ENCODE assay signal across 8 cellular contexts in the genomic region with DNA sequence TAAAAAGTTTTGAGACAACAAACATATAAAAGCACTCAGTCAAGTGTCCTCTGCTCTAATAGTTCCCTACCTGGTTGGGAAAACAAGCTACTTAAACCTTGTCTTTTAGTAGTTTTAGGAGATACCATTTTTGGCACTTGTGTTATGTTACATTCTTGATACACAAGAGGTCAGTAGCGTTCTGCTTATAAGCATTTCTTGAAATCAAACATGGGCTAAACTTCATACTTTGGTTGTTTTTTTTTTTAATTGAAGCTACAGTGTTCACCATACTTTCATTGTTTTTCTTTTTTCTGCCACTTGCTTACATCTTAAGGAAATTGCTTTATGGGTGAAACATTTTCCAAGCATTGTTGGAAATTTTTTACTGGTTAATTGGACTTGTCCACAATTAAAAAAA. TPM values are rescaled to one million over a fixed set of nuclear protein-coding genes. Genes with fewer than 3 reads are reported as not detected.
DNase-seq lines count a peak whose midpoint lies in the region; ATAC-seq, FAIRE-seq and TF ChIP-seq lines count a peak whose summit lies in the region.

No MANE protein-coding gene starts in this region.

- no peaks in the 10 kb centered on the region for H3K4me1 ChIP-seq in K562 (replicated peaks in 1 of 2; ENCODE audit: control insufficient read depth in 2 of 2, insufficient read depth in 2 of 2, low read length in 2 of 2)

- H3K36me3 ChIP-seq in K562 (ENCODE audit: control insufficient read depth, insufficient read depth, low read length): peaks cover 5% of the 10 kb centered on the region; the same call in 2 of the 3 replicates

- TF ChIP-seq RAD21 in K562 (CRISPR knock-in tag; conservative IDR thresholded peaks at IDR 0.05 in 1 of 2, IDR thresholded peaks at IDR 0.05 in 1 of 2): peak in 1 of 2 experiments; percentile 4; a peak in 1 of 4 replicates

- H3K4me1 Mint-ChIP-seq in activated T-cell treated with anti-CD3 and anti-CD28 coated beads, Interleukin-2, amount 50 U/mL, for 72 hours (ENCODE audit: low read depth): no peaks in the 10 kb centered on the region
- H3K4me1 Mint-ChIP-seq in activated T-cell treated with anti-CD3 and anti-CD28 coated beads, Interleukin-2, amount 50 U/mL, for 4 hours (ENCODE audit: low read depth): peaks cover 5% of the 10 kb centered on the region

- H3K36me3 Mint-ChIP-seq in activated T-cell treated with anti-CD3 and anti-CD28 coated beads, Interleukin-2, amount 50 U/mL, for 72 hours (ENCODE audit: insufficient read depth in 2 of 2): peaks cover 0 to 7% of the 10 kb centered on the region in 2 donors
- peaks cover 12% of the 10 kb centered on the region for H3K36me3 Mint-ChIP-seq in activated T-cell treated with anti-CD3 and anti-CD28 coated beads, Interleukin-2, amount 50 U/mL, for 4 hours (ENCODE audit: insufficient read depth)

- no peak overlapping the region for H3K9ac ChIP-seq in K562 (ENCODE audit: insufficient read depth in 1 of 2, low read depth in 2 of 2, low read length in 2 of 2)

- no peak for TF ChIP-seq POLR2A in K562 (conservative IDR thresholded peaks at IDR 0.05)

- no peaks in the 10 kb centered on the region for H4K20me1 ChIP-seq in K562 (replicated peaks; ENCODE audit: control insufficient read depth, insufficient read depth, low read length)

- no peaks in the 10 kb centered on the region for H3K27me3 Mint-ChIP-seq in activated T-cell treated with anti-CD3 and anti-CD28 coated beads, Interleukin-2, amount 50 U/mL, for 72 hours (ENCODE audit: low read depth)
- H3K27me3 Mint-ChIP-seq in activated T-cell treated with anti-CD3 and anti-CD28 coated beads, Interleukin-2, amount 50 U/mL, for 4 hours (ENCODE audit: low read depth): no peaks in the 10 kb centered on the region

- TF ChIP-seq EP300 in K562 (IDR thresholded peaks at IDR 0.05; ENCODE audit: low read length): no peak

- no peaks in the 10 kb centered on the region for H3K27me3 ChIP-seq in K562 (ENCODE audit: control insufficient read depth in 2 of 2, insufficient read depth in 2 of 2, low read length in 2 of 2)

- in situ Hi-C loops in K562 (cut with MboI): no loop called here

- no peaks in the 10 kb centered on the region for H3K9me3 ChIP-seq in K562 (replicated peaks; ENCODE audit: control insufficient read depth, insufficient read depth, low read depth, low read length)

- intact Hi-C loops in K562 (cut with micrococcal nuclease): loop anchor here (10.0 kb wide), 2 partner anchors 214 to 564 kb away; no protein-coding TSS in a partner anchor

- H3K4me3 Mint-ChIP-seq in activated T-cell treated with anti-CD3 and anti-CD28 coated beads, Interleukin-2, amount 50 U/mL, for 72 hours: no peak overlapping the region
- no peak overlapping the region for H3K4me3 Mint-ChIP-seq in activated T-cell treated with anti-CD3 and anti-CD28 coated beads, Interleukin-2, amount 50 U/mL, for 4 hours

- H2AFZ ChIP-seq in K562 (ENCODE audit: low read depth, low read length): no peak overlapping the region

- no peak overlapping the region for H3K4me2 ChIP-seq in K562 (ENCODE audit: insufficient read depth, low read length)

- DNase-seq in activated T-cell treated with anti-CD3 and anti-CD28 coated beads, Interleukin-2, amount 50 U/mL, for 72 hours: no peak
- DNase-seq in activated T-cell treated with anti-CD3 and anti-CD28 coated beads, Interleukin-2, amount 50 U/mL, for 4 hours: no peak
- peak; percentile 6 for DNase-seq in NCI-H1694 (lab: John Stamatoyannopoulos, UW)
- DNase-seq in K562 (ENCODE audit: extremely low read depth in 1 of 4, low spot score in 3 of 4): peak in 1 of 4 experiments; percentile 15
- peak; percentile 41 for DNase-seq in midbrain (lab: John Stamatoyannopoulos, UW)
- DNase-seq in activated T-cell treated with anti-CD3 and anti-CD28 coated beads, Interleukin-2, amount 50 U/mL, for 48 hours: no peak
- no peak for DNase-seq in activated gamma-delta T cell treated with Interleukin-2 at 50 U/mL for 16 hours

- H3K27ac Mint-ChIP-seq in activated T-cell treated with anti-CD3 and anti-CD28 coated beads, Interleukin-2, amount 50 U/mL, for 72 hours: no peak overlapping the region

- peaks cover 2 to 3% of the 10 kb centered on the region in 2 donors for H3K9me3 Mint-ChIP-seq in activated T-cell treated with anti-CD3 and anti-CD28 coated beads, Interleukin-2, amount 50 U/mL, for 72 hours
- peaks cover 4% of the 10 kb centered on the region for H3K9me3 Mint-ChIP-seq in activated T-cell treated with anti-CD3 and anti-CD28 coated beads, Interleukin-2, amount 50 U/mL, for 4 hours

- CTCF ChIA-PET in K562 (lab: Yijun Ruan, JAX; ENCODE audit: low intra/inter-chr PET ratio): no interaction called here

- POLR2A ChIA-PET in K562 (lab: Yijun Ruan, JAX): no interaction called here

- peak; percentile 29 to 41 for ATAC-seq in activated T-cell treated with anti-CD3 and anti-CD28 coated beads, Interleukin-2, amount 50 U/mL, for 72 hours (replicated peaks in 1 of 2)
- no peak for ATAC-seq in activated T-cell treated with anti-CD3 and anti-CD28 coated beads, Interleukin-2, amount 50 U/mL, for 4 hours
- ATAC-seq in K562 (0 out of 3 replicates have a peak, but pooled peaks have one; percentile 37), HG02884 (IDR thresholded peaks at IDR 0.05; ENCODE audit: unreplicated experiment) (no peak)

- no peak overlapping the region for H3K27ac ChIP-seq in K562 (ENCODE audit: extremely low read depth, low read depth, low read length)

- 25% methylated on average over 1 of the region's 1 CpG for WGBS in K562 (ENCODE audit: insufficient coverage, low coverage, missing lambda C conversion rate)

- no peaks in the 10 kb centered on the region for H3K9me1 ChIP-seq in K562 (ENCODE audit: control insufficient read depth, insufficient read depth, low read length)

- BruUV-seq in K562 (replicated peaks; lab: Mats Ljungman, UMichigan): no TSS peak

- H3K79me2 ChIP-seq in K562 (ENCODE audit: control insufficient read depth, insufficient read depth, low read length): no peaks in the 10 kb centered on the region

- no peak overlapping the region for H3K4me3 ChIP-seq in K562

- TF ChIP-seq CTCF in K562 (IDR thresholded peaks at IDR 0.05 in 2 of 3, conservative IDR thresholded peaks at IDR 0.05 in 1 of 3; ENCODE audit: insufficient read depth in 2 of 3, low read depth in 1 of 3, low read length in 3 of 3): peak; percentile 8 to 38 (median 19); a peak in 2 of 6 replicates

- peak; percentile 6 for FAIRE-seq in K562 (lab: Jason Lieb, UNC)

TF ChIP-seq in K562, 482 proteins besides CTCF, POLR2A, EP300 and RAD21 (continues in another document):
- TF ChIP-seq ETV5 (CRISPR knock-in tag; IDR thresholded peaks at IDR 0.05; ENCODE audit: low read depth): no peak

RNA-seq across cellular contexts. Expression of a gene that starts 12.9 kb away (rescaled TPM):
- 10 to 100 TPM; 27.1 to 30.3 TPM for total RNA-seq in activated T-cell treated with anti-CD3 and anti-CD28 coated beads, Interleukin-2, amount 50 U/mL, for 72 hours
- 1 to 10 TPM; 5.1 to 6.9 (median 6.0) TPM for total RNA-seq in activated T-cell treated with anti-CD3 and anti-CD28 coated beads, Interleukin-2, amount 50 U/mL, for 4 hours
- 20.6 and 46.6 TPM in 2 replicates for total RNA-seq in K562 (2011; cell fraction: chromatin; rRNA removed; ENCODE audit: low replicate concordance)
- total RNA-seq in K562 (2011; cell fraction: nucleolus; rRNA removed): 12.7 and 17.6 TPM in 2 replicates
- 41.3 and 52.2 TPM in 2 replicates for total RNA-seq in K562 (2011; cell fraction: nucleoplasm; rRNA removed)
- total RNA-seq in K562 (2014; rRNA removed): 7.0 TPM in 2 replicates
- 12.6 and 13.7 TPM in 2 replicates for total RNA-seq in K562 (2014; rRNA removed; fragmentation: Illumina TruSeq; extraction: Trizol)
- 13.8 and 15.3 TPM in 2 replicates for total RNA-seq in K562 (2015; rRNA removed; fragmentation: Illumina TruSeq; extraction: Trizol)
- total RNA-seq in K562 (2021): 8.6 and 9.0 TPM in 2 replicates
- 14.3 and 14.5 TPM in 2 replicates for polyA plus RNA-seq in K562 (2011; rRNA removed)
- polyA plus RNA-seq in K562 (2011; cell fraction: cytosol; rRNA removed): 3.5 and 12.3 TPM in 2 replicates
- polyA plus RNA-seq in K562 (2011; cell fraction: nucleus; rRNA removed): 25.4 and 32.7 TPM in 2 replicates
- polyA plus RNA-seq in K562 (2012): 9.3 and 12.7 TPM in 2 replicates
- 8.1 and 8.8 TPM in 2 replicates for polyA plus RNA-seq in K562 (2014; fragmentation: Illumina TruSeq; extraction: Trizol)
- polyA plus RNA-seq in K562 (2014; fragmentation: Nextera tagmentation; extraction: Ambion mirVana): 1 to 10 TPM; 5.5 to 7.4 TPM
- 9.9 and 11.7 TPM in 2 replicates for polyA plus RNA-seq in K562 (2014; rRNA removed)
- polyA minus RNA-seq in K562 (2011; rRNA and poly(A)+ RNA removed): 16.5 and 24.0 TPM in 2 replicates
- 2.8 and 3.4 TPM in 2 replicates for polyA minus RNA-seq in K562 (2011; cell fraction: cytosol; rRNA and poly(A)+ RNA removed)
- polyA minus RNA-seq in K562 (2011; cell fraction: nucleus; rRNA and poly(A)+ RNA removed): 15.8 and 28.2 TPM in 2 replicates

RNA-seq across cellular contexts. Expression of a gene that starts 13.3 kb away (rescaled TPM):
- 100 to 1,000 TPM; 114 to 116 TPM for total RNA-seq in activated T-cell treated with anti-CD3 and anti-CD28 coated beads, Interleukin-2, amount 50 U/mL, for 72 hours
- 10 to 100 TPM; 53.5 to 68.4 (median 59.6) TPM for total RNA-seq in activated T-cell treated with anti-CD3 and anti-CD28 coated beads, Interleukin-2, amount 50 U/mL, for 4 hours
- total RNA-seq in K562 (2011; cell fraction: chromatin; rRNA removed; ENCODE audit: low replicate concordance): 18.8 and 64.4 TPM in 2 replicates
- 7.7 and 13.3 TPM in 2 replicates for total RNA-seq in K562 (2011; cell fraction: nucleolus; rRNA removed)
- total RNA-seq in K562 (2011; cell fraction: nucleoplasm; rRNA removed): 28.7 and 43.1 TPM in 2 replicates
- total RNA-seq in K562 (2014; rRNA removed): 6.6 and 9.2 TPM in 2 replicates
- total RNA-seq in K562 (2014; rRNA removed; fragmentation: Illumina TruSeq; extraction: Trizol): 9.7 and 10.8 TPM in 2 replicates
- total RNA-seq in K562 (2015; rRNA removed; fragmentation: Illumina TruSeq; extraction: Trizol): 7.4 and 9.3 TPM in 2 replicates
- 30.5 and 36.2 TPM in 2 replicates for total RNA-seq in K562 (2021)
- polyA plus RNA-seq in K562 (2011; rRNA removed): 9.6 and 21.4 TPM in 2 replicates
- polyA plus RNA-seq in K562 (2011; cell fraction: cytosol; rRNA removed): 10.0 and 17.9 TPM in 2 replicates
- 37.3 and 48.0 TPM in 2 replicates for polyA plus RNA-seq in K562 (2011; cell fraction: nucleus; rRNA removed)
- polyA plus RNA-seq in K562 (2012): 15.0 and 15.1 TPM in 2 replicates
- 25.5 and 30.5 TPM in 2 replicates for polyA plus RNA-seq in K562 (2014; fragmentation: Illumina TruSeq; extraction: Trizol)
- polyA plus RNA-seq in K562 (2014; fragmentation: Nextera tagmentation; extraction: Ambion mirVana): 10 to 100 TPM; 10.4 to 10.5 TPM
- 14.8 and 15.2 TPM in 2 replicates for polyA plus RNA-seq in K562 (2014; rRNA removed)
- polyA minus RNA-seq in K562 (2011; rRNA and poly(A)+ RNA removed): 13.9 and 17.9 TPM in 2 replicates
- polyA minus RNA-seq in K562 (2011; cell fraction: cytosol; rRNA and poly(A)+ RNA removed): 13.1 and 16.5 TPM in 2 replicates
- polyA minus RNA-seq in K562 (2011; cell fraction: nucleus; rRNA and poly(A)+ RNA removed): 20.9 and 27.4 TPM in 2 replicates

Comparison
In these comparisons a context has a peak if more than half of its experiments do, and no peak if none do; other contexts are left out.
1. ATAC-seq: peak in activated T-cell treated with anti-CD3 and anti-CD28 coated beads, Interleukin-2, amount 50 U/mL, for 72 hours (2 of 2) and K562 (single experiment); none in activated T-cell treated with anti-CD3 and anti-CD28 coated beads, Interleukin-2, amount 50 U/mL, for 4 hours (0 of 2) and HG02884 (single experiment).
2. DNase-seq: peak in NCI-H1694 (single experiment) and midbrain (single experiment); none in activated T-cell treated with anti-CD3 and anti-CD28 coated beads, Interleukin-2, amount 50 U/mL, for 72 hours (0 of 2), activated T-cell treated with anti-CD3 and anti-CD28 coated beads, Interleukin-2, amount 50 U/mL, for 4 hours (single experiment), activated T-cell treated with anti-CD3 and anti-CD28 coated beads, Interleukin-2, amount 50 U/mL, for 48 hours (0 of 2) and activated gamma-delta T cell treated with Interleukin-2 at 50 U/mL for 16 hours (single experiment).